Comparison of ENCODE assay signal across 1 cellular context in the genomic region with DNA sequence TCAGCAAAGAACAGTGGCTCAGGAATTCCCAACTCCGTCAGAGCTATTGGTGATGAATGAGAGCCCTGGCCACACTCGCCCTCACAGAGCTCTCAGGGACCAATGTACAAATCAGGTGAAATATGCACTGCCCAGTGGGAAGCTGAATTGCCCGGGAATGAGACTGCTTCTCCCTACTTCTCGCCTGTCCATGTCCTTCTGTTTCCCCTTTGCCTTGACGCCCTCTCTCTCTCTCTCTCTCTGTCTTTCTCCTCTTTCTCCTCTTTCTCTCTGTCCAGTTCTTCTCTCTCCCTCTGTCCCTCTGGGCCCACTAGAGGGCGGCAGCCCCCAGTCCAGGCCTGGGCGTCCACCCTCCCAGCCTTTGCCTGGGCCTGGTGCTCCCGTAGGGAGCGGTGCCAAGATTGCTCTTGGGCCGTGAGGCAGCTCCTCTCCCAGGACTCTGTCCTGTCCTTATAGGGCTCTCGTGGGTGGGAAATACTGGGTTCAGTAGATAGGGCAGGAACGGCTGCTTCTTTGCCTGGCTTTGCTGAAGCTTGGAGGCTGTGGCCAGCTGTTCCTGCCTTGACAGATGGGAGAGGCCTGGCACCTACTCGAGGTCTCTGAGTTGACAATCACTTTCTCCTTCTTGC.
A peak's percentile ranks its signal among the peaks of the same experiment; 100 is the strongest.
TF ChIP-seq lines count a peak whose summit lies in the region.

No MANE protein-coding gene starts in this region.

TF ChIP-seq in HepG2, 621 proteins besides CTCF, POLR2A, EP300 and RAD21 (continued from another document and continues in another):
- TF ChIP-seq ISL2 (CRISPR knock-in tag; IDR thresholded peaks at IDR 0.05), result peak; percentile 26; the same call in 1 of the 2 replicates
- TF ChIP-seq, protein P1, sequence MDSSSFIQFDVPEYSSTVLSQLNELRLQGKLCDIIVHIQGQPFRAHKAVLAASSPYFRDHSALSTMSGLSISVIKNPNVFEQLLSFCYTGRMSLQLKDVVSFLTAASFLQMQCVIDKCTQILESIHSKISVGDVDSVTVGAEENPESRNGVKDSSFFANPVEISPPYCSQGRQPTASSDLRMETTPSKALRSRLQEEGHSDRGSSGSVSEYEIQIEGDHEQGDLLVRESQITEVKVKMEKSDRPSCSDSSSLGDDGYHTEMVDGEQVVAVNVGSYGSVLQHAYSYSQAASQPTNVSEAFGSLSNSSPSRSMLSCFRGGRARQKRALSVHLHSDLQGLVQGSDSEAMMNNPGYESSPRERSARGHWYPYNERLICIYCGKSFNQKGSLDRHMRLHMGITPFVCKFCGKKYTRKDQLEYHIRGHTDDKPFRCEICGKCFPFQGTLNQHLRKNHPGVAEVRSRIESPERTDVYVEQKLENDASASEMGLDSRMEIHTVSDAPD (CRISPR knock-in tag; IDR thresholded peaks at IDR 0.05), result peak; percentile 86
- no peak for TF ChIP-seq ZNF317 (CRISPR knock-in tag; IDR thresholded peaks at IDR 0.05)
- TF ChIP-seq KLF16 (CRISPR knock-in tag; IDR thresholded peaks at IDR 0.05), result peak in 1 of 2 experiments; percentile 69; a peak in 2 of 4 replicates
- no peak for TF ChIP-seq ZNF101 (CRISPR knock-in tag; IDR thresholded peaks at IDR 0.05; ENCODE audit: borderline replicate concordance, low read depth)
- 0 out of 2 replicates have a peak, but pooled peaks have one; percentile 20 for TF ChIP-seq KMT2B (CRISPR knock-in tag; IDR thresholded peaks at IDR 0.05)
- no peak for TF ChIP-seq ARHGAP35 (CRISPR knock-in tag; IDR thresholded peaks at IDR 0.05; ENCODE audit: borderline replicate concordance)
- TF ChIP-seq ZNF619 (CRISPR knock-in tag; IDR thresholded peaks at IDR 0.05), result peak; percentile 28; the same call in 1 of the 2 replicates
- TF ChIP-seq ARID3A (IDR thresholded peaks at IDR 0.05; ENCODE audit: low read depth, low read length), result no peak
- TF ChIP-seq SCMH1 (CRISPR knock-in tag; IDR thresholded peaks at IDR 0.05; ENCODE audit: borderline replicate concordance), result no peak
- TF ChIP-seq, protein P2, sequence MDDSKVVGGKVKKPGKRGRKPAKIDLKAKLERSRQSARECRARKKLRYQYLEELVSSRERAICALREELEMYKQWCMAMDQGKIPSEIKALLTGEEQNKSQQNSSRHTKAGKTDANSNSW (CRISPR knock-in tag; IDR thresholded peaks at IDR 0.05; ENCODE audit: borderline replicate concordance), result peak; percentile 52; the same call in 1 of the 2 replicates
- no peak for TF ChIP-seq HES4 (CRISPR knock-in tag; IDR thresholded peaks at IDR 0.05; ENCODE audit: borderline replicate concordance)
- no peak for TF ChIP-seq MED8 (CRISPR knock-in tag; IDR thresholded peaks at IDR 0.05; ENCODE audit: insufficient replicate concordance)
- TF ChIP-seq, protein P3, sequence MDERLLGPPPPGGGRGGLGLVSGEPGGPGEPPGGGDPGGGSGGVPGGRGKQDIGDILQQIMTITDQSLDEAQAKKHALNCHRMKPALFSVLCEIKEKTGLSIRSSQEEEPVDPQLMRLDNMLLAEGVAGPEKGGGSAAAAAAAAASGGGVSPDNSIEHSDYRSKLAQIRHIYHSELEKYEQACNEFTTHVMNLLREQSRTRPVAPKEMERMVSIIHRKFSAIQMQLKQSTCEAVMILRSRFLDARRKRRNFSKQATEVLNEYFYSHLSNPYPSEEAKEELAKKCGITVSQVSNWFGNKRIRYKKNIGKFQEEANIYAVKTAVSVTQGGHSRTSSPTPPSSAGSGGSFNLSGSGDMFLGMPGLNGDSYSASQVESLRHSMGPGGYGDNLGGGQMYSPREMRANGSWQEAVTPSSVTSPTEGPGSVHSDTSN (CRISPR knock-in tag; IDR thresholded peaks at IDR 0.05), result no peak
- no peak for TF ChIP-seq ZNF746 (CRISPR knock-in tag; IDR thresholded peaks at IDR 0.05)
- TF ChIP-seq, protein P4, sequence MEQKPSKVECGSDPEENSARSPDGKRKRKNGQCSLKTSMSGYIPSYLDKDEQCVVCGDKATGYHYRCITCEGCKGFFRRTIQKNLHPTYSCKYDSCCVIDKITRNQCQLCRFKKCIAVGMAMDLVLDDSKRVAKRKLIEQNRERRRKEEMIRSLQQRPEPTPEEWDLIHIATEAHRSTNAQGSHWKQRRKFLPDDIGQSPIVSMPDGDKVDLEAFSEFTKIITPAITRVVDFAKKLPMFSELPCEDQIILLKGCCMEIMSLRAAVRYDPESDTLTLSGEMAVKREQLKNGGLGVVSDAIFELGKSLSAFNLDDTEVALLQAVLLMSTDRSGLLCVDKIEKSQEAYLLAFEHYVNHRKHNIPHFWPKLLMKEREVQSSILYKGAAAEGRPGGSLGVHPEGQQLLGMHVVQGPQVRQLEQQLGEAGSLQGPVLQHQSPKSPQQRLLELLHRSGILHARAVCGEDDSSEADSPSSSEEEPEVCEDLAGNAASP (CRISPR knock-in tag; IDR thresholded peaks at IDR 0.05; ENCODE audit: borderline replicate concordance), result peak; percentile 50
- peak; percentile 62; the same call in 1 of the 2 replicates for TF ChIP-seq ZNF644 (CRISPR knock-in tag; IDR thresholded peaks at IDR 0.05; ENCODE audit: low read depth)
- TF ChIP-seq ZNF335 (CRISPR knock-in tag; IDR thresholded peaks at IDR 0.05), result peak; percentile 31; the same call in 1 of the 2 replicates
- no peak for TF ChIP-seq ZNF597 (CRISPR knock-in tag; IDR thresholded peaks at IDR 0.05)
- peak; percentile 51 for TF ChIP-seq ETV5 (CRISPR knock-in tag; IDR thresholded peaks at IDR 0.05; ENCODE audit: borderline replicate concordance)
- peak; percentile 78; the same call in 1 of the 2 replicates for TF ChIP-seq KLF6 (CRISPR knock-in tag; IDR thresholded peaks at IDR 0.05)
- peak; percentile 16; the same call in 1 of the 2 replicates for TF ChIP-seq ELF3 (CRISPR knock-in tag; IDR thresholded peaks at IDR 0.05)
- TF ChIP-seq GMEB2 (CRISPR knock-in tag; IDR thresholded peaks at IDR 0.05; ENCODE audit: low read depth), result no peak
- TF ChIP-seq MLX (CRISPR knock-in tag; IDR thresholded peaks at IDR 0.05), result peak; percentile 55; the same call in 1 of the 2 replicates
- no peak for TF ChIP-seq RFX1 (IDR thresholded peaks at IDR 0.05)
- TF ChIP-seq ZSCAN9 (CRISPR knock-in tag; IDR thresholded peaks at IDR 0.05; ENCODE audit: borderline replicate concordance), result peak; percentile 82; the same call in 1 of the 2 replicates
- TF ChIP-seq RFX5 (IDR thresholded peaks at IDR 0.05; ENCODE audit: low read depth, low read length), result peak; percentile 28; the same call in 1 of the 2 replicates
- peak; percentile 55; the same call in 1 of the 2 replicates for TF ChIP-seq ZNF788 (CRISPR knock-in tag; IDR thresholded peaks at IDR 0.05; ENCODE audit: borderline replicate concordance)
- TF ChIP-seq ZNF891 (CRISPR knock-in tag; IDR thresholded peaks at IDR 0.05), result peak; percentile 81; the same call in 1 of the 2 replicates
- peak; percentile 48; the same call in 1 of the 2 replicates for TF ChIP-seq GABPB1 (CRISPR knock-in tag; IDR thresholded peaks at IDR 0.05)
- no peak; the same call in 1 of the 2 replicates for TF ChIP-seq HOXA3 (CRISPR knock-in tag; IDR thresholded peaks at IDR 0.05)
- no peak for TF ChIP-seq ZNF740 (CRISPR knock-in tag; IDR thresholded peaks at IDR 0.05)
- TF ChIP-seq ZNF775 (CRISPR knock-in tag; IDR thresholded peaks at IDR 0.05; ENCODE audit: borderline replicate concordance), result peak; percentile 96
- peak; percentile 79; the same call in 1 of the 2 replicates for TF ChIP-seq ATF6 (CRISPR knock-in tag; conservative IDR thresholded peaks at IDR 0.05)
- TF ChIP-seq RERE (CRISPR knock-in tag; IDR thresholded peaks at IDR 0.05; ENCODE audit: low read depth), result no peak
- 0 out of 2 replicates have a peak, but pooled peaks have one; percentile 36 for TF ChIP-seq SMYD3 (CRISPR knock-in tag; IDR thresholded peaks at IDR 0.05)
